1 cellular context compared by ENCODE assay signal in genomic region chr17:78583091-78583490, GRCh38.
TF ChIP-seq lines count a peak whose summit lies in the region.

No MANE protein-coding gene starts in this region.

TF ChIP-seq in K562, 482 proteins besides CTCF, POLR2A, EP300 and RAD21 (continued from another document):
- TF ChIP-seq CTCFL (IDR thresholded peaks at IDR 0.05; ENCODE audit: borderline replicate concordance, insufficient read depth, low read depth, low read length, poor library complexity, severe bottlenecking) (no peak), ESRRA (IDR thresholded peaks at IDR 0.05; ENCODE audit: borderline replicate concordance, low read depth) (no peak; the same call in 1 of the 2 replicates), U2AF2 (optimal IDR thresholded peaks at IDR 0.05; ENCODE audit: low read depth, low read length) (no peak), TRIM25 (IDR thresholded peaks at IDR 0.05; ENCODE audit: borderline replicate concordance) (no peak), NFE2L1 (tag; IDR thresholded peaks at IDR 0.05; ENCODE audit: borderline replicate concordance, low read depth) (no peak), ZNF408 (CRISPR knock-in tag; IDR thresholded peaks at IDR 0.05; ENCODE audit: low read depth) (no peak), ARID2 (IDR thresholded peaks at IDR 0.05) (no peak), TCF7L2 (IDR thresholded peaks at IDR 0.05; ENCODE audit: low read depth, low read length) (no peak), ZNF507 (tag; conservative IDR thresholded peaks at IDR 0.05) (no peak), NRF1 (conservative IDR thresholded peaks at IDR 0.05 in 1 of 2, IDR thresholded peaks at IDR 0.05 in 1 of 2) (peak; percentile 15 to 27; a peak in 1 of 4 replicates), CBFA2T2 (conservative IDR thresholded peaks at IDR 0.05) (peak; percentile 31; the same call in 1 of the 2 replicates), ZNF41 (CRISPR knock-in tag; conservative IDR thresholded peaks at IDR 0.05) (no peak), ZNF24 (IDR thresholded peaks at IDR 0.05) (no peak), CREM (IDR thresholded peaks at IDR 0.05; ENCODE audit: low read depth) (peak; percentile 76), SOX6 (IDR thresholded peaks at IDR 0.05) (no peak), ZNF263 (CRISPR knock-in tag; IDR thresholded peaks at IDR 0.05; ENCODE audit: borderline replicate concordance) (no peak), ZNF766 (CRISPR knock-in tag; conservative IDR thresholded peaks at IDR 0.05) (no peak), SMAD3 (CRISPR knock-in tag; conservative IDR thresholded peaks at IDR 0.05) (no peak), SMAD2 (IDR thresholded peaks at IDR 0.05; ENCODE audit: low read depth, low read length) (no peak), ZNF551 (CRISPR knock-in tag; IDR thresholded peaks at IDR 0.05) (no peak), ZNF146 (CRISPR knock-in tag; IDR thresholded peaks at IDR 0.05; ENCODE audit: unreplicated experiment) (no peak), ILF3 (IDR thresholded peaks at IDR 0.05; ENCODE audit: borderline replicate concordance) (no peak), TGIF2 (CRISPR knock-in tag; IDR thresholded peaks at IDR 0.05) (no peak), BDP1 (IDR thresholded peaks at IDR 0.05; ENCODE audit: insufficient read depth, insufficient read length) (no peak), ELF2 (CRISPR knock-in tag; IDR thresholded peaks at IDR 0.05) (no peak), ZNF347 (CRISPR knock-in tag; IDR thresholded peaks at IDR 0.05; ENCODE audit: low read depth) (no peak), TAF7 (tag; IDR thresholded peaks at IDR 0.05) (no peak), EZH2 (IDR thresholded peaks at IDR 0.05; ENCODE audit: borderline replicate concordance, low read depth, low read length) (no peak), ZNF253 (CRISPR knock-in tag; conservative IDR thresholded peaks at IDR 0.05) (no peak), TAL1 (IDR thresholded peaks at IDR 0.05) (no peak), TCF3 (CRISPR knock-in tag; IDR thresholded peaks at IDR 0.05) (no peak), MTA3 (IDR thresholded peaks at IDR 0.05; ENCODE audit: borderline replicate concordance) (no peak), STAT5A (IDR thresholded peaks at IDR 0.05; ENCODE audit: borderline replicate concordance, low read length) (no peak), HOXB6 (CRISPR knock-in tag; IDR thresholded peaks at IDR 0.05; ENCODE audit: borderline replicate concordance) (no peak), NFYB (IDR thresholded peaks at IDR 0.05; ENCODE audit: extremely low read depth, insufficient read length) (peak; percentile 68), TFAP4 (CRISPR knock-in tag; IDR thresholded peaks at IDR 0.05; ENCODE audit: borderline replicate concordance) (no peak), MTF1 (CRISPR knock-in tag; IDR thresholded peaks at IDR 0.05; ENCODE audit: borderline replicate concordance) (no peak)
- TF ChIP-seq, protein P1, sequence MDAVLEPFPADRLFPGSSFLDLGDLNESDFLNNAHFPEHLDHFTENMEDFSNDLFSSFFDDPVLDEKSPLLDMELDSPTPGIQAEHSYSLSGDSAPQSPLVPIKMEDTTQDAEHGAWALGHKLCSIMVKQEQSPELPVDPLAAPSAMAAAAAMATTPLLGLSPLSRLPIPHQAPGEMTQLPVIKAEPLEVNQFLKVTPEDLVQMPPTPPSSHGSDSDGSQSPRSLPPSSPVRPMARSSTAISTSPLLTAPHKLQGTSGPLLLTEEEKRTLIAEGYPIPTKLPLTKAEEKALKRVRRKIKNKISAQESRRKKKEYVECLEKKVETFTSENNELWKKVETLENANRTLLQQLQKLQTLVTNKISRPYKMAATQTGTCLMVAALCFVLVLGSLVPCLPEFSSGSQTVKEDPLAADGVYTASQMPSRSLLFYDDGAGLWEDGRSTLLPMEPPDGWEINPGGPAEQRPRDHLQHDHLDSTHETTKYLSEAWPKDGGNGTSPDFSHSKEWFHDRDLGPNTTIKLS (IDR thresholded peaks at IDR 0.05; ENCODE audit: borderline replicate concordance, low read depth): peak; percentile 50; the same call in 1 of the 2 replicates
- TF ChIP-seq, protein P2, sequence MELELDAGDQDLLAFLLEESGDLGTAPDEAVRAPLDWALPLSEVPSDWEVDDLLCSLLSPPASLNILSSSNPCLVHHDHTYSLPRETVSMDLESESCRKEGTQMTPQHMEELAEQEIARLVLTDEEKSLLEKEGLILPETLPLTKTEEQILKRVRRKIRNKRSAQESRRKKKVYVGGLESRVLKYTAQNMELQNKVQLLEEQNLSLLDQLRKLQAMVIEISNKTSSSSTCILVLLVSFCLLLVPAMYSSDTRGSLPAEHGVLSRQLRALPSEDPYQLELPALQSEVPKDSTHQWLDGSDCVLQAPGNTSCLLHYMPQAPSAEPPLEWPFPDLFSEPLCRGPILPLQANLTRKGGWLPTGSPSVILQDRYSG (tag; conservative IDR thresholded peaks at IDR 0.05; ENCODE audit: low read depth): no peak
- TF ChIP-seq, protein P3, sequence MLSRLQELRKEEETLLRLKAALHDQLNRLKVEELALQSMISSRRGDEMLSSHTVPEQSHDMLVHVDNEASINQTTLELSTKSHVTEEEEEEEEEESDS (CRISPR knock-in tag; IDR thresholded peaks at IDR 0.05): no peak
- TF ChIP-seq, protein P4, sequence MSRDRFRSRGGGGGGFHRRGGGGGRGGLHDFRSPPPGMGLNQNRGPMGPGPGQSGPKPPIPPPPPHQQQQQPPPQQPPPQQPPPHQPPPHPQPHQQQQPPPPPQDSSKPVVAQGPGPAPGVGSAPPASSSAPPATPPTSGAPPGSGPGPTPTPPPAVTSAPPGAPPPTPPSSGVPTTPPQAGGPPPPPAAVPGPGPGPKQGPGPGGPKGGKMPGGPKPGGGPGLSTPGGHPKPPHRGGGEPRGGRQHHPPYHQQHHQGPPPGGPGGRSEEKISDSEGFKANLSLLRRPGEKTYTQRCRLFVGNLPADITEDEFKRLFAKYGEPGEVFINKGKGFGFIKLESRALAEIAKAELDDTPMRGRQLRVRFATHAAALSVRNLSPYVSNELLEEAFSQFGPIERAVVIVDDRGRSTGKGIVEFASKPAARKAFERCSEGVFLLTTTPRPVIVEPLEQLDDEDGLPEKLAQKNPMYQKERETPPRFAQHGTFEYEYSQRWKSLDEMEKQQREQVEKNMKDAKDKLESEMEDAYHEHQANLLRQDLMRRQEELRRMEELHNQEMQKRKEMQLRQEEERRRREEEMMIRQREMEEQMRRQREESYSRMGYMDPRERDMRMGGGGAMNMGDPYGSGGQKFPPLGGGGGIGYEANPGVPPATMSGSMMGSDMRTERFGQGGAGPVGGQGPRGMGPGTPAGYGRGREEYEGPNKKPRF (IDR thresholded peaks at IDR 0.05; ENCODE audit: low read depth, low read length): no peak
- TF ChIP-seq, protein P5, sequence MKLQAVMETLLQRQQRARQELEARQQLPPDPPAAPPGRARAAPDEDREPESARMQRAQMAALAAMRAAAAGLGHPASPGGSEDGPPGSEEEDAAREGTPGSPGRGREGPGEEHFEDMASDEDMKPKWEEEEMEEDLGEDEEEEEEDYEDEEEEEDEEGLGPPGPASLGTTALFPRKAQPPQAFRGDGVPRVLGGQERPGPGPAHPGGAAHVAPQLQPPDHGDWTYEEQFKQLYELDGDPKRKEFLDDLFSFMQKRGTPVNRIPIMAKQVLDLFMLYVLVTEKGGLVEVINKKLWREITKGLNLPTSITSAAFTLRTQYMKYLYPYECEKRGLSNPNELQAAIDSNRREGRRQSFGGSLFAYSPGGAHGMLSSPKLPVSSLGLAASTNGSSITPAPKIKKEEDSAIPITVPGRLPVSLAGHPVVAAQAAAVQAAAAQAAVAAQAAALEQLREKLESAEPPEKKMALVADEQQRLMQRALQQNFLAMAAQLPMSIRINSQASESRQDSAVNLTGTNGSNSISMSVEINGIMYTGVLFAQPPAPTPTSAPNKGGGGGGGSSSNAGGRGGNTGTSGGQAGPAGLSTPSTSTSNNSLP (IDR thresholded peaks at IDR 0.05; ENCODE audit: borderline replicate concordance, low read depth, low read length): no peak
- TF ChIP-seq, protein P6, sequence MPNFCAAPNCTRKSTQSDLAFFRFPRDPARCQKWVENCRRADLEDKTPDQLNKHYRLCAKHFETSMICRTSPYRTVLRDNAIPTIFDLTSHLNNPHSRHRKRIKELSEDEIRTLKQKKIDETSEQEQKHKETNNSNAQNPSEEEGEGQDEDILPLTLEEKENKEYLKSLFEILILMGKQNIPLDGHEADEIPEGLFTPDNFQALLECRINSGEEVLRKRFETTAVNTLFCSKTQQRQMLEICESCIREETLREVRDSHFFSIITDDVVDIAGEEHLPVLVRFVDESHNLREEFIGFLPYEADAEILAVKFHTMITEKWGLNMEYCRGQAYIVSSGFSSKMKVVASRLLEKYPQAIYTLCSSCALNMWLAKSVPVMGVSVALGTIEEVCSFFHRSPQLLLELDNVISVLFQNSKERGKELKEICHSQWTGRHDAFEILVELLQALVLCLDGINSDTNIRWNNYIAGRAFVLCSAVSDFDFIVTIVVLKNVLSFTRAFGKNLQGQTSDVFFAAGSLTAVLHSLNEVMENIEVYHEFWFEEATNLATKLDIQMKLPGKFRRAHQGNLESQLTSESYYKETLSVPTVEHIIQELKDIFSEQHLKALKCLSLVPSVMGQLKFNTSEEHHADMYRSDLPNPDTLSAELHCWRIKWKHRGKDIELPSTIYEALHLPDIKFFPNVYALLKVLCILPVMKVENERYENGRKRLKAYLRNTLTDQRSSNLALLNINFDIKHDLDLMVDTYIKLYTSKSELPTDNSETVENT (CRISPR knock-in tag; IDR thresholded peaks at IDR 0.05): no peak
- TF ChIP-seq, protein P7, sequence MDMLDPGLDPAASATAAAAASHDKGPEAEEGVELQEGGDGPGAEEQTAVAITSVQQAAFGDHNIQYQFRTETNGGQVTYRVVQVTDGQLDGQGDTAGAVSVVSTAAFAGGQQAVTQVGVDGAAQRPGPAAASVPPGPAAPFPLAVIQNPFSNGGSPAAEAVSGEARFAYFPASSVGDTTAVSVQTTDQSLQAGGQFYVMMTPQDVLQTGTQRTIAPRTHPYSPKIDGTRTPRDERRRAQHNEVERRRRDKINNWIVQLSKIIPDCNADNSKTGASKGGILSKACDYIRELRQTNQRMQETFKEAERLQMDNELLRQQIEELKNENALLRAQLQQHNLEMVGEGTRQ (CRISPR knock-in tag; IDR thresholded peaks at IDR 0.05): peak; percentile 96
TF ChIP-seq in K562: peak in this region for 23.
